Comparison of ENCODE assay signal across 10 cellular contexts in genomic region chr3:23808525-23808924, GRCh38. TPM values are rescaled to one million over a fixed set of nuclear protein-coding genes. Genes with fewer than 3 reads are reported as not detected.
DNase-seq lines count a peak whose midpoint lies in the region; ATAC-seq and TF ChIP-seq lines count a peak whose summit lies in the region.
"Had no signal": no experiment of that assay in that cellular context is flagged by ENCODE, and none has a peak within 500 bp of the region (broad histone marks: within the 10 kb centered on the region; RNA-seq: fewer than 3 reads in every experiment).

No MANE protein-coding gene starts in this region.

- TF ChIP-seq CTCF in Loucy (conservative IDR thresholded peaks at IDR 0.05; ENCODE audit: low read length), result no peak
- no peak for TF ChIP-seq CTCF in MCF 10A (IDR thresholded peaks at IDR 0.05; ENCODE audit: unreplicated experiment)
- no peak for TF ChIP-seq CTCF in neural progenitor cell (IDR thresholded peaks at IDR 0.05)

- H3K9ac ChIP-seq in Loucy (ENCODE audit: low read depth, low read length, poor library complexity, severe bottlenecking) (peak overlapping the region; percentile 95), neural progenitor cell (no peak overlapping the region)

- H3K36me3 ChIP-seq in Loucy (ENCODE audit: insufficient read depth, low read length), result no peaks in the 10 kb centered on the region
- H3K36me3 ChIP-seq in neural progenitor cell, result peaks cover 4% of the 10 kb centered on the region

- H3K27me3 Mint-ChIP-seq in MCF 10A (ENCODE audit: insufficient read depth, unreplicated experiment) (no peaks in the 10 kb centered on the region), neural progenitor cell (ENCODE audit: insufficient read depth, low read depth) (peaks cover 3% of the 10 kb centered on the region)

- peak overlapping the region; percentile 77 for H3K4me3 ChIP-seq in GM08714 (ENCODE audit: low read length)
- H3K4me3 ChIP-seq in Loucy (ENCODE audit: low read length, poor library complexity, severe bottlenecking), result peak overlapping the region; percentile 88
- H3K4me3 ChIP-seq in neural progenitor cell, result peak overlapping the region; percentile 86

- no peaks in the 10 kb centered on the region for H3K27me3 ChIP-seq in Loucy (ENCODE audit: insufficient read depth, low read length, poor library complexity, severe bottlenecking)
- H3K27me3 ChIP-seq in neural progenitor cell, result no peaks in the 10 kb centered on the region

- intact Hi-C loops in MCF 10A (cut with micrococcal nuclease), result loop anchor here (10.0 kb wide), 1 partner anchor 844 kb away; no protein-coding TSS in a partner anchor

- ATAC-seq in GM18867 (IDR thresholded peaks at IDR 0.05; ENCODE audit: unreplicated experiment) (no peak), GM18909 (IDR thresholded peaks at IDR 0.05; ENCODE audit: poor library complexity, unreplicated experiment) (no peak)

- H4K20me1 ChIP-seq in Loucy (ENCODE audit: insufficient read depth, low read length, poor library complexity, severe bottlenecking), result peaks cover 66% of the 10 kb centered on the region
- peaks cover 54% of the 10 kb centered on the region for H4K20me1 ChIP-seq in neural progenitor cell (ENCODE audit: low read depth)

- H3K4me2 ChIP-seq in Loucy (ENCODE audit: low read depth, low read length, poor library complexity, severe bottlenecking), result peak overlapping the region; percentile 99
- peak overlapping the region; percentile 80 for H3K4me2 ChIP-seq in neural progenitor cell

- H3K4me3 Mint-ChIP-seq in MCF 10A (ENCODE audit: unreplicated experiment) (peak overlapping the region; percentile 92), neural progenitor cell (peak overlapping the region; percentile 58)

- peaks cover 19% of the 10 kb centered on the region for H3K36me3 Mint-ChIP-seq in MCF 10A (ENCODE audit: insufficient read depth, unreplicated experiment)
- H3K36me3 Mint-ChIP-seq in neural progenitor cell, result peaks cover 32% of the 10 kb centered on the region

- DNase-seq in MCF 10A (ENCODE audit: unreplicated experiment) (no peak), neural progenitor cell (ENCODE audit: low spot score) (no peak), NCI-H2029 treated with DMSO at 0.1 percent for 48 hours (lab: John Stamatoyannopoulos, UW) (no peak)
- no peak for DNase-seq in stimulated activated CD4-positive, alpha-beta T cell treated with anti-CD3 and anti-CD28 coated beads, Interleukin-1b, Interleukin-23, amount 100 ng/mL, for 48 hours
- DNase-seq: activated effector memory CD4-positive, alpha-beta T cell treated with anti-CD3 and anti-CD28 coated beads, Interleukin-2, amount 50 U/mL, for 16 hours; SHP77 treated with DMSO at 0.1 percent for 48 hours had no signal

- CTCF ChIA-PET in MCF 10A (lab: Yijun Ruan, JAX), result interaction anchor here (0.5 to 1.2 kb wide), 5 partner anchors 62 to 430 kb away, joined by 3 to 6 read pairs (median 3); no protein-coding TSS in a partner anchor

- H3K27ac Mint-ChIP-seq in MCF 10A (ENCODE audit: low read depth, unreplicated experiment) (peak overlapping the region; percentile 32), neural progenitor cell (no peak overlapping the region)

- POLR2A ChIA-PET in MCF 10A (lab: Yijun Ruan, JAX), result interaction anchor here (0.7 to 3.8 kb wide), 6 partner anchors 67 to 606 kb away, joined by 4 to 29 read pairs (median 5); partner anchors contain the start of genes NKIRAS1, RPL15 and UBE2E2

- no peaks in the 10 kb centered on the region for H3K9me3 Mint-ChIP-seq in MCF 10A (ENCODE audit: unreplicated experiment)
- H3K9me3 Mint-ChIP-seq in neural progenitor cell, result no peaks in the 10 kb centered on the region

- H3K9me3 ChIP-seq in Loucy (ENCODE audit: insufficient read depth, low read depth, low read length), result no peaks in the 10 kb centered on the region
- H3K9me3 ChIP-seq in neural progenitor cell (ENCODE audit: low read depth), result no peaks in the 10 kb centered on the region

- H2AFZ ChIP-seq in Loucy (ENCODE audit: low read length) (no peak overlapping the region), neural progenitor cell (replicated peaks) (no peak overlapping the region)

- H3F3A ChIP-seq in Loucy (ENCODE audit: low read depth) (peaks cover 19% of the 10 kb centered on the region), neural progenitor cell (ENCODE audit: low read depth) (peaks cover 16% of the 10 kb centered on the region)

- H3K79me2 ChIP-seq in Loucy (ENCODE audit: insufficient read depth, low read length), result peaks cover 74% of the 10 kb centered on the region
- H3K79me2 ChIP-seq in neural progenitor cell (ENCODE audit: low read depth), result peaks cover 75% of the 10 kb centered on the region

- no peaks in the 10 kb centered on the region for H3K9me2 ChIP-seq in Loucy (replicated peaks; ENCODE audit: low read depth, low read length)

- H3K27ac ChIP-seq in neural progenitor cell, result no peak overlapping the region

- peaks cover 51% of the 10 kb centered on the region for H3K4me1 Mint-ChIP-seq in MCF 10A (ENCODE audit: insufficient read depth, unreplicated experiment)
- H3K4me1 Mint-ChIP-seq in neural progenitor cell, result peaks cover 53% of the 10 kb centered on the region

- H3K4me1 ChIP-seq in Loucy (ENCODE audit: insufficient read depth, low read length, poor library complexity, severe bottlenecking) (peaks cover 61% of the 10 kb centered on the region), neural progenitor cell (peaks cover 52% of the 10 kb centered on the region)

- BruUV-seq in MCF 10A (replicated peaks; lab: Mats Ljungman, UMichigan), result no TSS peak

RNA-seq across cellular contexts. Expression of gene UBE2E1, which starts 2.8 kb away (rescaled TPM):
- 128 and 130 TPM in 2 replicates for total RNA-seq in MCF 10A (2022)
- 376 and 391 TPM in 2 replicates for total RNA-seq in neural progenitor cell (ENCODE audit: low replicate concordance)
